9 cellular contexts compared by ENCODE assay signal in genomic region chr6:161110380-161110779, GRCh38.
"Had no signal": no experiment of that assay in that cellular context is flagged by ENCODE, and none has a peak within 500 bp of the region (broad histone marks: within the 10 kb centered on the region; RNA-seq: fewer than 3 reads in every experiment).

No MANE protein-coding gene starts in this region.

- FAIRE-seq: keratinocyte had no signal

- H3K4me1 ChIP-seq: left ventricle myocardium inferior, vagina had no signal

- H3K27ac ChIP-seq: left ventricle myocardium inferior, tibial artery, vagina had no signal

- DNase-seq: activated CD8-positive, alpha-beta memory T cell treated with anti-CD3 and anti-CD28 coated beads for 24 hours; erythroblast; left ventricle myocardium inferior; mesendoderm; stimulated activated CD4-positive, alpha-beta T cell treated with anti-CD3 and anti-CD28 coated beads, Interleukin-12 subunit alpha, Interleukin-12 subunit beta, amount 100 ng/mL, for 4 hours; tibial artery had no signal

- H3K9me3 ChIP-seq: left ventricle myocardium inferior, tibial artery, vagina had no signal

- H3K4me3 ChIP-seq: left ventricle myocardium inferior, tibial artery, vagina had no signal

- ATAC-seq: activated CD4-positive, CD25-positive, alpha-beta regulatory T cell treated with anti-CD3 and anti-CD28 coated beads, Interleukin-2, amount 50 U/mL, for 24 hours had no signal

- H3K27me3 ChIP-seq: tibial artery, vagina had no signal
